ENCODE assay signal across 17 cellular contexts in genomic region chr9:133505901-133506652, GRCh38. TPM values are rescaled to one million over a fixed set of nuclear protein-coding genes. Genes with fewer than 3 reads are reported as not detected.
DNase-seq lines count a peak whose midpoint lies in the region; ATAC-seq and TF ChIP-seq lines count a peak whose summit lies in the region.
"Had no signal": no experiment of that assay in that cellular context is flagged by ENCODE, and none has a peak within 500 bp of the region (broad histone marks: within the 10 kb centered on the region; RNA-seq: fewer than 3 reads in every experiment).

No MANE protein-coding gene starts in this region.

- no peak for ATAC-seq in WTC11
- ATAC-seq in heart left ventricle: peak; percentile 39 to 81 (median 74)
- ATAC-seq in sciatic nerve: peak; percentile 87
- ATAC-seq in HG02588 (IDR thresholded peaks at IDR 0.05; ENCODE audit: unreplicated experiment): no peak
- ATAC-seq: activated CD8-positive, alpha-beta T cell treated with anti-CD3 and anti-CD28 coated beads, Interleukin-2, amount 10 ng/mL, durations not matched to agents 7 days and 5 days had no signal

- H3K4me1 ChIP-seq in heart left ventricle (peaks cover 0 to 39% (median 27%) of the 10 kb centered on the region in 12 donors), endodermal cell (ENCODE audit: control insufficient read depth, insufficient read depth, low read length) (peaks cover 5% of the 10 kb centered on the region)
- H3K4me1 ChIP-seq: HAP-1 had no signal

- no peak overlapping the region for H3K9ac ChIP-seq in endodermal cell (ENCODE audit: extremely low read depth, low read length, poor library complexity, severe bottlenecking)

- DNase-seq in AG20443 (ENCODE audit: low spot score) (peak; percentile 84), WTC11 (ENCODE audit: low spot score) (no peak), heart left ventricle (peak; percentile 73 to 90 (median 88)), sciatic nerve (ENCODE audit: low spot score) (peak; percentile 86), inferior parietal cortex (ENCODE audit: extremely low spot score) (no peak), endodermal cell (no peak)
- DNase-seq in activated naive CD4-positive, alpha-beta T cell treated with anti-CD3 and anti-CD28 coated beads, Interleukin-2, amount 10 ng/mL, durations not matched to agents 7 days and 5 days: no peak
- DNase-seq: activated CD8-positive, alpha-beta T cell treated with anti-CD3 and anti-CD28 coated beads, Interleukin-2, amount 10 ng/mL, durations not matched to agents 7 days and 5 days; islet precursor cell; NCI-H510A; RPMI8226 had no signal

- H3K27ac Mint-ChIP-seq in WTC11 (no peak overlapping the region), endodermal cell (no peak overlapping the region)
- H3K27ac Mint-ChIP-seq in activated naive CD4-positive, alpha-beta T cell treated with anti-CD3 and anti-CD28 coated beads, Interleukin-2, amount 10 ng/mL, durations not matched to agents 7 days and 5 days: no peak overlapping the region
- H3K27ac Mint-ChIP-seq: activated CD8-positive, alpha-beta T cell treated with anti-CD3 and anti-CD28 coated beads, Interleukin-2, amount 10 ng/mL, durations not matched to agents 7 days and 5 days; activated naive CD4-positive, alpha-beta T cell treated with anti-CD3 and anti-CD28 coated beads, Interleukin-2, amount 50 U/mL, for 24 hours; natural killer cell treated with Interleukin-12 subunit alpha and Interleukin-12 subunit beta and Interleukin-15 and Interleukin-18, amount 100 ng/mL, for 72 hours; T-helper 2 cell treated with Interferon-gamma antibody and Interleukin-4, amounts not matched to agents 5 μg/mL and 100 μg/mL, for 36 hours had no signal

- H3K36me3 ChIP-seq in heart left ventricle: no peaks in the 10 kb centered on the region
- no peaks in the 10 kb centered on the region for H3K36me3 ChIP-seq in endodermal cell (ENCODE audit: control insufficient read depth, insufficient read depth, low read length)
- H3K36me3 ChIP-seq: esophagus muscularis mucosa, HAP-1 had no signal

- H3K9me3 ChIP-seq in heart left ventricle (peaks cover 0 to 23% (median 18%) of the 10 kb centered on the region in 12 donors), endodermal cell (ENCODE audit: control insufficient read depth, low read length) (peaks cover 15% of the 10 kb centered on the region)

- intact Hi-C loops in heart left ventricle (cut with DNase I): no loop called here
- intact Hi-C loops in sciatic nerve (cut with DNase I): no loop called here

- H3K27me3 Mint-ChIP-seq in WTC11 (ENCODE audit: low read depth) (peaks cover 6% of the 10 kb centered on the region), endodermal cell (ENCODE audit: insufficient read depth) (no peaks in the 10 kb centered on the region)
- peaks cover 11% of the 10 kb centered on the region for H3K27me3 Mint-ChIP-seq in activated naive CD4-positive, alpha-beta T cell treated with anti-CD3 and anti-CD28 coated beads, Interleukin-2, amount 10 ng/mL, durations not matched to agents 7 days and 5 days
- H3K27me3 Mint-ChIP-seq: activated naive CD4-positive, alpha-beta T cell treated with anti-CD3 and anti-CD28 coated beads, Interleukin-2, amount 50 U/mL, for 24 hours had no signal

- POLR2A ChIA-PET in WTC11 (lab: Charles Lee): no interaction called here

- H3K4me3 Mint-ChIP-seq in WTC11 (no peak overlapping the region), endodermal cell (no peak overlapping the region)
- no peak overlapping the region for H3K4me3 Mint-ChIP-seq in activated naive CD4-positive, alpha-beta T cell treated with anti-CD3 and anti-CD28 coated beads, Interleukin-2, amount 10 ng/mL, durations not matched to agents 7 days and 5 days
- H3K4me3 Mint-ChIP-seq: activated CD8-positive, alpha-beta T cell treated with anti-CD3 and anti-CD28 coated beads, Interleukin-2, amount 10 ng/mL, durations not matched to agents 7 days and 5 days; activated naive CD4-positive, alpha-beta T cell treated with anti-CD3 and anti-CD28 coated beads, Interleukin-2, amount 50 U/mL, for 24 hours; natural killer cell treated with Interleukin-12 subunit alpha and Interleukin-12 subunit beta and Interleukin-15 and Interleukin-18, amount 100 ng/mL, for 72 hours; T-helper 2 cell treated with Interferon-gamma antibody and Interleukin-4, amounts not matched to agents 5 μg/mL and 100 μg/mL, for 36 hours had no signal

- TF ChIP-seq POLR2A in heart left ventricle (IDR thresholded peaks at IDR 0.05): no peak

- H3K27me3 ChIP-seq in heart left ventricle: no peaks in the 10 kb centered on the region
- no peaks in the 10 kb centered on the region for H3K27me3 ChIP-seq in endodermal cell (ENCODE audit: control insufficient read depth, insufficient read depth, low read length, poor library complexity, severe bottlenecking)

- TF ChIP-seq CTCF in WTC11 (IDR thresholded peaks at IDR 0.05) (no peak), heart left ventricle (IDR thresholded peaks at IDR 0.05) (no peak), endodermal cell (conservative IDR thresholded peaks at IDR 0.05) (no peak)

- H3K4me3 ChIP-seq in heart left ventricle (no peak overlapping the region), endodermal cell (ENCODE audit: low read length) (no peak overlapping the region)
- H3K4me3 ChIP-seq: esophagus muscularis mucosa, HAP-1 had no signal

- H3K36me3 Mint-ChIP-seq in WTC11 (peaks cover 9% of the 10 kb centered on the region; the same call in 1 of the 2 replicates), endodermal cell (ENCODE audit: low read depth) (no peaks in the 10 kb centered on the region)
- H3K36me3 Mint-ChIP-seq in activated naive CD4-positive, alpha-beta T cell treated with anti-CD3 and anti-CD28 coated beads, Interleukin-2, amount 10 ng/mL, durations not matched to agents 7 days and 5 days: no peaks in the 10 kb centered on the region

- 53 to 64% (median 60%) methylated on average over 21 to 23 of the region's 23 CpGs for WGBS in heart left ventricle, 4 donors
- 87 to 92% methylated on average over 14 to 23 of the region's 23 CpGs for WGBS in endodermal cell (ENCODE audit: insufficient coverage in 1 of 2, insufficient read length in 1 of 2), 2 experiments

- peaks cover 25% of the 10 kb centered on the region for H3K9me3 Mint-ChIP-seq in WTC11
- peaks cover 17% of the 10 kb centered on the region for H3K9me3 Mint-ChIP-seq in activated naive CD4-positive, alpha-beta T cell treated with anti-CD3 and anti-CD28 coated beads, Interleukin-2, amount 10 ng/mL, durations not matched to agents 7 days and 5 days
- peaks cover 27% of the 10 kb centered on the region for H3K9me3 Mint-ChIP-seq in endodermal cell

- peaks cover 10% of the 10 kb centered on the region for H3K4me1 Mint-ChIP-seq in WTC11
- peaks cover 12% of the 10 kb centered on the region for H3K4me1 Mint-ChIP-seq in activated naive CD4-positive, alpha-beta T cell treated with anti-CD3 and anti-CD28 coated beads, Interleukin-2, amount 10 ng/mL, durations not matched to agents 7 days and 5 days
- H3K4me1 Mint-ChIP-seq in endodermal cell: peaks cover 8% of the 10 kb centered on the region

- H3K27ac ChIP-seq in heart left ventricle (peak overlapping the region in 10 of 12 donors; percentile 26 to 77 (median 50)), endodermal cell (ENCODE audit: low read depth, low read length) (no peak overlapping the region)

- CTCF ChIA-PET in WTC11 (lab: Charles Lee): no interaction called here
- CTCF ChIA-PET in activated naive CD4-positive, alpha-beta T cell treated with anti-CD3 and anti-CD28 coated beads, Interleukin-2, amount 10 ng/mL, durations not matched to agents 7 days and 5 days (lab: Charles Lee): no interaction called here

TF ChIP-seq in WTC11, 78 proteins besides CTCF, POLR2A, EP300 and RAD21:
- TF ChIP-seq RELA (CRISPR knock-in tag; IDR thresholded peaks at IDR 0.05; ENCODE audit: borderline replicate concordance) (no peak), GABPB1 (CRISPR knock-in tag; IDR thresholded peaks at IDR 0.05) (0 out of 2 replicates have a peak, but pooled peaks have one; percentile 12)

RNA-seq across cellular contexts. Expression of gene MYMK, which starts 18.7 kb away (rescaled TPM):
- total RNA-seq in WTC11 (2021) (0.34 TPM in 1 of 3 replicates, not detected in the others), heart left ventricle (not detected), sciatic nerve (not detected), endodermal cell (not detected)
- polyA plus RNA-seq in heart left ventricle: not detected
- not detected for polyA plus RNA-seq in endodermal cell (2013, experiment 1 of 2)
- polyA plus RNA-seq in endodermal cell (2013, experiment 2 of 2): 0.50 TPM
- total RNA-seq: activated CD8-positive, alpha-beta T cell treated with anti-CD3 and anti-CD28 coated beads, Interleukin-2, amount 10 ng/mL, durations not matched to agents 7 days and 5 days; esophagus muscularis mucosa; natural killer cell treated with Interleukin-12 subunit alpha and Interleukin-12 subunit beta and Interleukin-15 and Interleukin-18, amount 100 ng/mL, for 72 hours had no signal

RNA-seq across cellular contexts. Expression of gene SLC2A6, which starts 27.2 kb away (rescaled TPM):
- total RNA-seq in WTC11 (2021) (13.4 to 16.6 TPM (median 14.2 TPM) in 3 replicates), heart left ventricle (10 to 100 TPM in 1 of 9 donors, 1 to 10 TPM in 8; 1.8 to 10.4 (median 3.2) TPM), sciatic nerve (3.3 TPM), endodermal cell (10 to 100 TPM; 11.6 to 17.7 TPM)
- 1 to 10 TPM; 2.7 to 4.9 TPM for polyA plus RNA-seq in heart left ventricle
- polyA plus RNA-seq in endodermal cell (2013, experiment 1 of 2): 10.7 TPM
- polyA plus RNA-seq in endodermal cell (2013, experiment 2 of 2): 10.5 TPM

RNA-seq across cellular contexts. Expression of gene ADAMTSL2, which starts 28.4 kb away (rescaled TPM):
- total RNA-seq in WTC11 (2021) (0.64 to 0.87 TPM (median 0.64 TPM) in 3 replicates), heart left ventricle (1 to 10 TPM; 2.3 to 5.1 (median 4.2) TPM), sciatic nerve (22.3 TPM), endodermal cell (under 1 TPM; 0.18 to 0.93 TPM)
- polyA plus RNA-seq in heart left ventricle: 1 to 10 TPM; 2.3 to 3.5 TPM
- polyA plus RNA-seq in endodermal cell (2013, experiment 1 of 2): 2.2 TPM
- 3.0 TPM for polyA plus RNA-seq in endodermal cell (2013, experiment 2 of 2)
- total RNA-seq: activated CD8-positive, alpha-beta T cell treated with anti-CD3 and anti-CD28 coated beads, Interleukin-2, amount 10 ng/mL, durations not matched to agents 7 days and 5 days; natural killer cell treated with Interleukin-12 subunit alpha and Interleukin-12 subunit beta and Interleukin-15 and Interleukin-18, amount 100 ng/mL, for 72 hours had no signal

RNA-seq across cellular contexts. Expression of gene CACFD1, which starts 46.3 kb away (rescaled TPM):
- 22.5 to 38.7 TPM (median 29.5 TPM) in 3 replicates for total RNA-seq in WTC11 (2021)
- 10 to 100 TPM in 7 of 9 donors, 1 to 10 TPM in 2; 8.0 to 15.3 (median 11.6) TPM for total RNA-seq in heart left ventricle
- polyA plus RNA-seq in heart left ventricle: 10 to 100 TPM; 10.9 to 21.9 TPM
- 10.1 TPM for total RNA-seq in sciatic nerve
- 10 to 100 TPM; 30.6 to 35.0 TPM for total RNA-seq in endodermal cell
- polyA plus RNA-seq in endodermal cell (2013, experiment 1 of 2): 26.8 TPM
- polyA plus RNA-seq in endodermal cell (2013, experiment 2 of 2): 26.0 TPM

Comparison
In these comparisons a context has a peak if more than half of its experiments do, and no peak if none do; other contexts are left out.
1. DNase-seq: peak in AG20443 (single experiment), heart left ventricle (5 of 5) and sciatic nerve (single experiment); none in WTC11 (single experiment), inferior parietal cortex (single experiment), activated naive CD4-positive, alpha-beta T cell treated with anti-CD3 and anti-CD28 coated beads, Interleukin-2, amount 10 ng/mL, durations not matched to agents 7 days and 5 days (single experiment) and endodermal cell (single experiment).
2. ATAC-seq: peak in heart left ventricle (4 of 4) and sciatic nerve (single experiment); none in WTC11 (single experiment) and HG02588 (single experiment).